In the genomic region with DNA sequence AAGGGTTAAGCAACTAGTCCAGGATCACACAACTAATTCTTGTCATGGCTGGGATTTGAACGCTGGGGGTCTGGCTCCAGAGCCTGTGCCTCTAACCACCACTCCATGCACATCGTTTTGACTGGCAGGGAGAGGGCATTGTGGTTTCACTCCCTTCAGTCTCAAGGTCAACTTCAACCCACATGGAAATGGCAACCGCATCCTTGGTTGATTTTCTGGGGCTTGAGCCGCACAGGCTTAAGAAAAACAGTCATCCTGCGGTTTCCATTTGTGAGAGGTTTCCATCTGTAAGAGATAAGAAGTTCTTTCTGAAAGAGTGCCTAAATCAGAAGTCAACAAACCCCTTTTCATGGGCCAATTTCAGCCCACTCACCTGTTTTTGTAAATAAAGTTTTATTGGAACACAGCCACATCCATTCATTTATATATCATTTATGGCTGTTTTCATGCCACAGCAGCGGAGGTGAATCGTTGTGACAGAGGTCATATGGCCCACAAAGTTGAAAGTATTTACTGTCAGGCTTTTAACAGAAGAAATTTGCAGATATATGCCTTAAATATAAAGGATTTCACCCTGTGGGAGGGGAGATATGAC, we compare ENCODE assay signal across 12 cellular contexts.
"Had no signal": no experiment of that assay in that cellular context is flagged by ENCODE, and none has a peak within 500 bp of the region (broad histone marks: within the 10 kb centered on the region; RNA-seq: fewer than 3 reads in every experiment).

No MANE protein-coding gene starts in this region.

- H3K27me3 Mint-ChIP-seq: activated CD4-positive, alpha-beta T cell treated with anti-CD3 and anti-CD28 coated beads for 36 hours; activated naive CD4-positive, alpha-beta T cell treated with anti-CD3 and anti-CD28 coated beads, Interleukin-2, amount 10 ng/mL, durations not matched to agents 7 days and 5 days; stimulated activated naive CD8-positive, alpha-beta T cell treated with anti-CD3 and anti-CD28 coated beads, Interleukin-15, Interleukin-2, amounts not matched to agents 100 ng/mL and 50 ng/mL, for 24 hours had no signal

- H3K27ac Mint-ChIP-seq: activated CD4-positive, alpha-beta T cell treated with anti-CD3 and anti-CD28 coated beads for 36 hours; activated naive CD4-positive, alpha-beta T cell treated with anti-CD3 and anti-CD28 coated beads, Interleukin-2, amount 10 ng/mL, durations not matched to agents 7 days and 5 days; brain; naive B cell; stimulated activated naive CD8-positive, alpha-beta T cell treated with anti-CD3 and anti-CD28 coated beads, Interleukin-15, Interleukin-2, amounts not matched to agents 100 ng/mL and 50 ng/mL, for 24 hours had no signal

- DNase-seq: activated CD4-positive, alpha-beta T cell treated with anti-CD3 and anti-CD28 coated beads for 36 hours; activated naive CD4-positive, alpha-beta T cell treated with anti-CD3 and anti-CD28 coated beads, Interleukin-2, amount 10 ng/mL, durations not matched to agents 7 days and 5 days; amniotic stem cell; effector memory CD4-positive, alpha-beta T cell; lower lobe of right lung; naive B cell; stimulated activated CD4-positive, alpha-beta T cell treated with anti-CD3 and anti-CD28 coated beads, Interleukin-15, amount 100 ng/mL, for 24 hours; stimulated activated CD4-positive, alpha-beta T cell treated with anti-CD3 and anti-CD28 coated beads, Interleukin-4, amount 100 ng/mL, for 24 hours; upper lobe of left lung had no signal

- H3K4me3 Mint-ChIP-seq: activated CD4-positive, alpha-beta T cell treated with anti-CD3 and anti-CD28 coated beads for 36 hours; activated naive CD4-positive, alpha-beta T cell treated with anti-CD3 and anti-CD28 coated beads, Interleukin-2, amount 10 ng/mL, durations not matched to agents 7 days and 5 days; brain; central memory CD8-positive, alpha-beta T cell; naive B cell; stimulated activated naive CD8-positive, alpha-beta T cell treated with anti-CD3 and anti-CD28 coated beads, Interleukin-15, Interleukin-2, amounts not matched to agents 100 ng/mL and 50 ng/mL, for 24 hours had no signal

- H3K36me3 Mint-ChIP-seq: activated naive CD4-positive, alpha-beta T cell treated with anti-CD3 and anti-CD28 coated beads, Interleukin-2, amount 10 ng/mL, durations not matched to agents 7 days and 5 days had no signal

- H3K4me1 Mint-ChIP-seq: activated CD4-positive, alpha-beta T cell treated with anti-CD3 and anti-CD28 coated beads for 36 hours; activated naive CD4-positive, alpha-beta T cell treated with anti-CD3 and anti-CD28 coated beads, Interleukin-2, amount 10 ng/mL, durations not matched to agents 7 days and 5 days; brain; central memory CD8-positive, alpha-beta T cell; naive B cell had no signal

- H3K9me3 Mint-ChIP-seq: activated naive CD4-positive, alpha-beta T cell treated with anti-CD3 and anti-CD28 coated beads, Interleukin-2, amount 10 ng/mL, durations not matched to agents 7 days and 5 days; brain; central memory CD8-positive, alpha-beta T cell; stimulated activated naive CD8-positive, alpha-beta T cell treated with anti-CD3 and anti-CD28 coated beads, Interleukin-15, Interleukin-2, amounts not matched to agents 100 ng/mL and 50 ng/mL, for 24 hours had no signal
